ENCODE assay signal across 15 cellular contexts in the genomic region with DNA sequence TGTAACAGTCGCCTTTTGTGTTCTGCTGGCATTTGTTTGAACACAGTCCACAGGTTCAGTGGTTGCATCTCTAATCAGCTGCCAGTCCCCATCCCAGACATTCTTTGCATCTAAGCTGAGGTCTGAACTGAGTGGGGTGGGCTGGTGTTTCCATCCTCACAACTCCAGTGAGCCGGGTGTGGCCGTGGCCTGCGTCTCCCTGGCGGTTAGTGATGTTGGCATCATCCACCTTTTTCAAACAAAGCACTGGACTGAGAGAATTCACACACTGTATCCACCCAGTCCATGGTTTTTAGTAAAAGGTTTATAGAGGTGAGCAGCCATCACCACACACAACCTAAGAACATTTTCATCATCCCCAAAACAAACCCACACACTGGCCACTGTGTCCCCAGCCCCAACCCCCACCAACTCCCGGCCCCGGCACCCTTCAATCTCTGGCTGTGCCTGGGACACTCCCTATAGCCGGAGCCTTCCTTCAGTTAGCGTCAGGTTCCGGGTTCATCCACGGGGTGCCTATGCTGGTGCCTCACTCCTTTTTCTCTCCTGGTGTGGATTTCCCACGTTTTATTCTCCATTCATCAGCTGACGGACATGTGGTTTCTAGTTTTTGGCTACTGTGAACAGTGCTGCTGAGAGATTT. TPM values are rescaled to one million over a fixed set of nuclear protein-coding genes. Genes with fewer than 3 reads are reported as not detected.
DNase-seq lines count a peak whose midpoint lies in the region; ATAC-seq, FAIRE-seq and TF ChIP-seq lines count a peak whose summit lies in the region.
"Had no signal": no experiment of that assay in that cellular context is flagged by ENCODE, and none has a peak within 500 bp of the region (broad histone marks: within the 10 kb centered on the region; RNA-seq: fewer than 3 reads in every experiment).

No MANE protein-coding gene starts in this region.

- H3K36me3 ChIP-seq in osteoblast (ENCODE audit: insufficient read depth, low read length) (peaks cover 31% of the 10 kb centered on the region), smooth muscle cell (ENCODE audit: low read depth) (no peaks in the 10 kb centered on the region)

- H3K79me2 ChIP-seq in osteoblast (ENCODE audit: insufficient read depth, low read length) (peaks cover 7% of the 10 kb centered on the region), smooth muscle cell (ENCODE audit: low read depth) (no peaks in the 10 kb centered on the region)

- POLR2A ChIA-PET in MCF 10A (lab: Yijun Ruan, JAX), result interaction anchor here (0.6 to 0.7 kb wide), 2 partner anchors 41 to 43 kb away, joined by 3 to 4 read pairs; no protein-coding TSS in a partner anchor

- H3K27me3 Mint-ChIP-seq in MCF 10A (ENCODE audit: insufficient read depth, unreplicated experiment), result no peaks in the 10 kb centered on the region
- H3K27me3 Mint-ChIP-seq: B cell; CD4-positive, alpha-beta memory T cell had no signal

- no peak for ATAC-seq in left ventricle myocardium superior

- H3K4me1 Mint-ChIP-seq in MCF 10A (ENCODE audit: insufficient read depth, unreplicated experiment), result no peaks in the 10 kb centered on the region
- H3K4me1 Mint-ChIP-seq: H9 had no signal

- no peak overlapping the region for H3K4me3 Mint-ChIP-seq in MCF 10A (ENCODE audit: unreplicated experiment)
- H3K4me3 Mint-ChIP-seq: B cell; CD4-positive, alpha-beta memory T cell; H9 had no signal

- no peak overlapping the region for H3K9ac ChIP-seq in smooth muscle cell (ENCODE audit: low read depth)

- no peak overlapping the region for H3K27ac Mint-ChIP-seq in MCF 10A (ENCODE audit: low read depth, unreplicated experiment)
- H3K27ac Mint-ChIP-seq: B cell, H9 had no signal

- CTCF ChIA-PET in MCF 10A (lab: Yijun Ruan, JAX), result interaction anchor here (0.6 to 1.2 kb wide), 3 partner anchors 16 to 502 kb away, joined by 3 to 5 read pairs (median 4); no protein-coding TSS in a partner anchor

- no peaks in the 10 kb centered on the region for H3K9me3 Mint-ChIP-seq in MCF 10A (ENCODE audit: unreplicated experiment)
- H3K9me3 Mint-ChIP-seq: CD4-positive, alpha-beta memory T cell had no signal

- H3K9me3 ChIP-seq in osteoblast (ENCODE audit: low read depth, low read length) (no peaks in the 10 kb centered on the region), smooth muscle cell (replicated peaks; ENCODE audit: low read depth) (no peaks in the 10 kb centered on the region)

- peak; percentile 37; the same call in 1 of the 2 replicates for TF ChIP-seq POLR2A in GM12891 (IDR thresholded peaks at IDR 0.05; ENCODE audit: low read depth, low read length)

- H3K4me3 ChIP-seq in osteoblast (ENCODE audit: insufficient read depth, low read length), result no peak overlapping the region
- no peak overlapping the region for H3K4me3 ChIP-seq in smooth muscle cell
- H3K4me3 ChIP-seq: SK-N-MC had no signal

- TF ChIP-seq CTCF in osteoblast (IDR thresholded peaks at IDR 0.05; ENCODE audit: extremely low read depth, low read depth, low read length) (no peak), smooth muscle cell (IDR thresholded peaks at IDR 0.05; ENCODE audit: borderline replicate concordance, insufficient read depth, poor library complexity, severe bottlenecking) (no peak), MCF 10A (IDR thresholded peaks at IDR 0.05; ENCODE audit: unreplicated experiment) (no peak)

- H3K4me2 ChIP-seq in osteoblast (ENCODE audit: insufficient read depth, low read length) (no peak overlapping the region), smooth muscle cell (no peak overlapping the region)

- intact Hi-C loops in MCF 10A (cut with micrococcal nuclease), result no loop called here
- intact Hi-C loops in left ventricle myocardium superior (cut with micrococcal nuclease), result no loop called here

- peaks cover 10% of the 10 kb centered on the region for H3K4me1 ChIP-seq in osteoblast (ENCODE audit: insufficient read depth, low read length)
- H3K4me1 ChIP-seq in smooth muscle cell (ENCODE audit: low read depth), result no peaks in the 10 kb centered on the region

- H3K27ac ChIP-seq in osteoblast (ENCODE audit: low read depth, low read length) (no peak overlapping the region), smooth muscle cell (ENCODE audit: low read depth) (no peak overlapping the region)
- H3K27ac ChIP-seq: SK-N-MC had no signal

- DNase-seq in activated T-cell treated with anti-CD3 and anti-CD28 coated beads, Interleukin-2, amount 50 U/mL, for 1 hour, result peak; percentile 16
- no peak for DNase-seq in activated T-cell treated with anti-CD3 and anti-CD28 coated beads, Interleukin-2, amount 50 U/mL, for 48 hours
- no peak for DNase-seq in GM12891 (ENCODE audit: insufficient read length, low spot score)
- peak; percentile 44 for DNase-seq in astrocyte of the hippocampus (ENCODE audit: low read depth, low spot score)
- DNase-seq in osteoblast (ENCODE audit: insufficient read length, low spot score, missing footprints), result peak; percentile 31
- DNase-seq in smooth muscle cell (lab: John Stamatoyannopoulos, UW; ENCODE audit: unreplicated experiment), result no peak
- DNase-seq in MCF 10A (ENCODE audit: unreplicated experiment), result no peak
- DNase-seq in left ventricle myocardium superior, result no peak
- DNase-seq: CD4-positive, alpha-beta memory T cell; H9; NCI-H1436 treated with DMSO at 0.1 percent for 48 hours; NCI-H2081; NCI-H524 had no signal

- H4K20me1 ChIP-seq in osteoblast (ENCODE audit: insufficient read depth, low read length), result peaks cover 6% of the 10 kb centered on the region
- H4K20me1 ChIP-seq in smooth muscle cell (ENCODE audit: low read depth), result no peaks in the 10 kb centered on the region

- no TSS peak for BruUV-seq in MCF 10A (replicated peaks; lab: Mats Ljungman, UMichigan)

- WGBS in smooth muscle cell (ENCODE audit: low lambda C conversion rate), result 97% methylated on average over 13 of the region's 13 CpGs

- peak; percentile 16 for FAIRE-seq in GM12891 (lab: Jason Lieb, UNC)

- H3F3A ChIP-seq in smooth muscle cell (ENCODE audit: low read depth), result peaks cover 9% of the 10 kb centered on the region

- H3K36me3 Mint-ChIP-seq in MCF 10A (ENCODE audit: insufficient read depth, unreplicated experiment), result peaks cover 29% of the 10 kb centered on the region

- H3K27me3 ChIP-seq in osteoblast (ENCODE audit: insufficient read depth, low read length), result no peaks in the 10 kb centered on the region
- H3K27me3 ChIP-seq in smooth muscle cell (ENCODE audit: low read depth), result no peaks in the 10 kb centered on the region

- H2AFZ ChIP-seq in osteoblast (ENCODE audit: low read length), result no peak overlapping the region
- H2AFZ ChIP-seq in smooth muscle cell (ENCODE audit: low read depth), result no peak overlapping the region

TF ChIP-seq in GM12891, 5 proteins besides CTCF, POLR2A, EP300 and RAD21:
- TF ChIP-seq SPI1 (IDR thresholded peaks at IDR 0.05; ENCODE audit: low read depth, low read length), result no peak
- TF ChIP-seq TAF1 (IDR thresholded peaks at IDR 0.05; ENCODE audit: low read depth, low read length), result no peak
- no peak for TF ChIP-seq POU2F2 (IDR thresholded peaks at IDR 0.05; ENCODE audit: low read depth, low read length)

RNA-seq across cellular contexts. Expression of gene DDX51, which starts 6.5 kb away (rescaled TPM):
- 11.1 TPM for polyA plus RNA-seq in GM12891 (2012; ENCODE audit: low read depth, missing spikeins)
- total RNA-seq in osteoblast (6.2 and 7.4 TPM in 2 replicates), smooth muscle cell (1.6 and 5.2 TPM in 2 replicates), MCF 10A (2022) (18.3 and 24.0 TPM in 2 replicates), left ventricle myocardium superior (8.6 TPM)
- 12.5 and 15.1 TPM in 2 replicates for polyA plus RNA-seq in smooth muscle cell

RNA-seq across cellular contexts. Expression of gene NOC4L, which starts 6.7 kb away (rescaled TPM):
- 18.0 TPM for polyA plus RNA-seq in GM12891 (2012; ENCODE audit: low read depth, missing spikeins)
- total RNA-seq in osteoblast, result 7.7 and 11.2 TPM in 2 replicates
- 6.2 and 9.8 TPM in 2 replicates for total RNA-seq in smooth muscle cell
- polyA plus RNA-seq in smooth muscle cell, result 39.9 and 42.2 TPM in 2 replicates
- total RNA-seq in MCF 10A (2022), result 24.2 and 32.0 TPM in 2 replicates
- total RNA-seq in left ventricle myocardium superior, result 12.1 TPM

Comparison
In these comparisons a context has a peak if more than half of its experiments do, and no peak if none do; other contexts are left out.
1. DNase-seq: peak in activated T-cell treated with anti-CD3 and anti-CD28 coated beads, Interleukin-2, amount 50 U/mL, for 1 hour (single experiment), astrocyte of the hippocampus (single experiment) and osteoblast (single experiment); none in activated T-cell treated with anti-CD3 and anti-CD28 coated beads, Interleukin-2, amount 50 U/mL, for 48 hours (0 of 2), GM12891 (single experiment), smooth muscle cell (single experiment), MCF 10A (single experiment) and left ventricle myocardium superior (single experiment).